Comparison of ENCODE assay signal across 8 cellular contexts in genomic region chr1:28591708-28592313, GRCh38. TPM values are rescaled to one million over a fixed set of nuclear protein-coding genes. Genes with fewer than 3 reads are reported as not detected.
A peak's percentile ranks its signal among the peaks of the same experiment; 100 is the strongest.
DNase-seq lines count a peak whose midpoint lies in the region; ATAC-seq and TF ChIP-seq lines count a peak whose summit lies in the region.

A gene with protein sequence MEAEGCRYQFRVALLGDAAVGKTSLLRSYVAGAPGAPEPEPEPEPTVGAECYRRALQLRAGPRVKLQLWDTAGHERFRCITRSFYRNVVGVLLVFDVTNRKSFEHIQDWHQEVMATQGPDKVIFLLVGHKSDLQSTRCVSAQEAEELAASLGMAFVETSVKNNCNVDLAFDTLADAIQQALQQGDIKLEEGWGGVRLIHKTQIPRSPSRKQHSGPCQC (plus strand): TSS chr1:28592265. CDS start chr1:28592512, 247 bp downstream.

- peaks cover 12% of the 10 kb centered on the region for H3K4me1 Mint-ChIP-seq in stimulated activated naive CD8-positive, alpha-beta T cell treated with anti-CD3 and anti-CD28 coated beads, Interleukin-15, amount 100 ng/mL, for 72 hours

- H3K79me2 ChIP-seq in Karpas-422 (ENCODE audit: low read length) = no peaks in the 10 kb centered on the region

- peak in 1 of 3 donors; percentile 5 for TF ChIP-seq POLR2A in body of pancreas (IDR thresholded peaks at IDR 0.05)

- no peak within 1 kb of the TSS for H3K27ac Mint-ChIP-seq in stimulated activated naive CD8-positive, alpha-beta T cell treated with anti-CD3 and anti-CD28 coated beads, Interleukin-15, amount 100 ng/mL, for 72 hours

- peaks cover 7% of the 10 kb centered on the region for H3K4me1 ChIP-seq in Karpas-422 (ENCODE audit: low read length)
- H3K4me1 ChIP-seq in body of pancreas = peaks cover 5% of the 10 kb centered on the region

- TF ChIP-seq CTCF in body of pancreas (IDR thresholded peaks at IDR 0.05) = no peak

- intact Hi-C loops in body of pancreas (cut with DNase I) = no loop called here

- no peak within 1 kb of the TSS for H3K27ac ChIP-seq in Karpas-422 (ENCODE audit: low read length)
- H3K27ac ChIP-seq in body of pancreas = peak within 1 kb of the TSS in 1 of 4 donors; percentile 7

- DNase-seq in DMS53 (lab: John Stamatoyannopoulos, UW) = peak; percentile 26
- DNase-seq in DMS53 treated with DMSO at 0.1 percent for 48 hours (lab: John Stamatoyannopoulos, UW; ENCODE audit: unreplicated experiment) = no peak
- peak; percentile 50 for DNase-seq in Karpas-422
- DNase-seq in body of pancreas = peak in 3 of 4 donors; percentile 32 to 52 (median 45)
- DNase-seq in left kidney (ENCODE audit: low read depth, low spot score) = peak; percentile 58
- DNase-seq in stimulated activated naive CD8-positive, alpha-beta T cell treated with anti-CD3 and anti-CD28 coated beads, Interleukin-15, amount 100 ng/mL, for 72 hours = no peak
- no peak for DNase-seq in hippocampal formation (lab: John Stamatoyannopoulos, UW)

- H3K27me3 Mint-ChIP-seq in stimulated activated naive CD8-positive, alpha-beta T cell treated with anti-CD3 and anti-CD28 coated beads, Interleukin-15, amount 100 ng/mL, for 72 hours = peaks cover 20% of the 10 kb centered on the region

- H2AFZ ChIP-seq in Karpas-422 (ENCODE audit: low read length) = peak within 1 kb of the TSS; percentile 48; the same call in 1 of the 2 replicates

- no peaks in the 10 kb centered on the region for H3K9me3 Mint-ChIP-seq in stimulated activated naive CD8-positive, alpha-beta T cell treated with anti-CD3 and anti-CD28 coated beads, Interleukin-15, amount 100 ng/mL, for 72 hours

- peak within 1 kb of the TSS; percentile 47 for H3K9ac ChIP-seq in Karpas-422 (ENCODE audit: low read length)

- H3K9me3 ChIP-seq in Karpas-422 (ENCODE audit: low read length) (no peaks in the 10 kb centered on the region), body of pancreas (no peaks in the 10 kb centered on the region)

- no peaks in the 10 kb centered on the region for H4K20me1 ChIP-seq in Karpas-422 (ENCODE audit: insufficient read depth, low read depth, low read length)

- no peaks in the 10 kb centered on the region for H3K36me3 ChIP-seq in Karpas-422 (ENCODE audit: insufficient read depth, low read length)
- H3K36me3 ChIP-seq in body of pancreas (replicated peaks in 1 of 2; ENCODE audit: insufficient read depth in 1 of 2, low read depth in 2 of 2) = no peaks in the 10 kb centered on the region

- H3K4me3 Mint-ChIP-seq in stimulated activated naive CD8-positive, alpha-beta T cell treated with anti-CD3 and anti-CD28 coated beads, Interleukin-15, amount 100 ng/mL, for 72 hours = peak within 1 kb of the TSS; percentile 76 to 83

- ATAC-seq in body of pancreas = peak; percentile 65
- ATAC-seq in stimulated activated naive CD8-positive, alpha-beta T cell treated with anti-CD3 and anti-CD28 coated beads, Interleukin-15, amount 100 ng/mL, for 72 hours = peak; percentile 78
- no peak for ATAC-seq in HG03108 (IDR thresholded peaks at IDR 0.05; ENCODE audit: unreplicated experiment)

- H3K4me2 ChIP-seq in Karpas-422 (ENCODE audit: low read depth, low read length, poor library complexity, severe bottlenecking) = peak within 1 kb of the TSS; percentile 64

- no peaks in the 10 kb centered on the region for H3K27me3 ChIP-seq in Karpas-422 (ENCODE audit: low read length)
- no peaks in the 10 kb centered on the region for H3K27me3 ChIP-seq in body of pancreas

- WGBS in body of pancreas, 2 donors = 26 to 33% methylated on average over 9 to 13 of the region's 13 CpGs

- H3K9me2 ChIP-seq in Karpas-422 (replicated peaks; ENCODE audit: insufficient read depth, low read length) = no peaks in the 10 kb centered on the region

- H3K4me3 ChIP-seq in Karpas-422 (ENCODE audit: low read length) (peak within 1 kb of the TSS; percentile 56; the same call in 1 of the 2 replicates), body of pancreas (no peak within 1 kb of the TSS)

RNA-seq across cellular contexts. Expression of the gene that starts here (rescaled TPM):
- 0.37 and 2.2 TPM in 2 replicates for total RNA-seq in Karpas-422 (2014; rRNA removed; shearing (Covaris generic); ENCODE audit: low replicate concordance)
- 1 to 10 TPM in 1 of 2 donors, not detected in 1; 2.9 TPM for total RNA-seq in body of pancreas

Comparison
In these comparisons a context has a peak if more than half of its experiments do, and no peak if none do; other contexts are left out.
1. DNase-seq: peak in DMS53 (single experiment), Karpas-422 (single experiment), body of pancreas (3 of 4) and left kidney (single experiment); none in DMS53 treated with DMSO at 0.1 percent for 48 hours (single experiment), stimulated activated naive CD8-positive, alpha-beta T cell treated with anti-CD3 and anti-CD28 coated beads, Interleukin-15, amount 100 ng/mL, for 72 hours (0 of 2) and hippocampal formation (0 of 2).